14 cellular contexts compared by ENCODE assay signal in genomic region chr6:37622639-37623038, GRCh38.
DNase-seq lines count a peak whose midpoint lies in the region; ATAC-seq and TF ChIP-seq lines count a peak whose summit lies in the region.
"Had no signal": no experiment of that assay in that cellular context is flagged by ENCODE, and none has a peak within 500 bp of the region (broad histone marks: within the 10 kb centered on the region; RNA-seq: fewer than 3 reads in every experiment).

No MANE protein-coding gene starts in this region.

- no peaks in the 10 kb centered on the region for H3K9me3 ChIP-seq in BE2C
- H3K9me3 ChIP-seq: breast epithelium, pancreas had no signal

- H3K36me3 ChIP-seq in mesendoderm (ENCODE audit: control insufficient read depth, insufficient read depth, low read length) (no peaks in the 10 kb centered on the region), BE2C (no peaks in the 10 kb centered on the region)
- H3K36me3 ChIP-seq: breast epithelium, pancreas had no signal

- WGBS in mesendoderm (ENCODE audit: extremely low coverage, insufficient coverage, low lambda C conversion rate): no CpG with 5 or more reads among the region's 3 CpGs

- no peaks in the 10 kb centered on the region for H3K9me3 Mint-ChIP-seq in activated B cell treated with CpG ODN at 0.5 μM for 24 hours
- no peaks in the 10 kb centered on the region for H3K9me3 Mint-ChIP-seq in stimulated activated naive B cell treated with anti-CD40 and anti-IgM and Interleukin-4, amounts not matched to agents 10 μg/mL and 1 μg/mL and 100 μg/mL, for 72 hours
- H3K9me3 Mint-ChIP-seq: stimulated activated naive CD8-positive, alpha-beta T cell treated with anti-CD3 and anti-CD28 coated beads, Interleukin-15, Interleukin-2, amounts not matched to agents 100 ng/mL and 50 ng/mL, for 24 hours had no signal

- no peaks in the 10 kb centered on the region for H3K79me2 ChIP-seq in mesendoderm (ENCODE audit: control insufficient read depth, insufficient read depth, low read length)

- no peak overlapping the region for H4K8ac ChIP-seq in mesendoderm (ENCODE audit: low read depth, low read length)

- H3K4me3 Mint-ChIP-seq in activated B cell treated with CpG ODN at 0.5 μM for 24 hours: peak overlapping the region; percentile 50
- peak overlapping the region; percentile 1 to 11 for H3K4me3 Mint-ChIP-seq in stimulated activated naive B cell treated with anti-CD40 and anti-IgM and Interleukin-4, amounts not matched to agents 10 μg/mL and 1 μg/mL and 100 μg/mL, for 72 hours
- H3K4me3 Mint-ChIP-seq: stimulated activated naive CD8-positive, alpha-beta T cell treated with anti-CD3 and anti-CD28 coated beads, Interleukin-15, Interleukin-2, amounts not matched to agents 100 ng/mL and 50 ng/mL, for 24 hours had no signal

- H3K4me1 Mint-ChIP-seq in activated B cell treated with CpG ODN at 0.5 μM for 24 hours: peaks cover 73% of the 10 kb centered on the region
- H3K4me1 Mint-ChIP-seq in stimulated activated naive B cell treated with anti-CD40 and anti-IgM and Interleukin-4, amounts not matched to agents 10 μg/mL and 1 μg/mL and 100 μg/mL, for 72 hours: peaks cover 56 to 75% of the 10 kb centered on the region in 2 donors

- H3K27ac ChIP-seq in mesendoderm (ENCODE audit: low read depth, low read length): no peak overlapping the region
- H3K27ac ChIP-seq: breast epithelium, pancreas had no signal

- TF ChIP-seq CTCF in activated B cell treated with CpG ODN at 0.5 μM for 24 hours (IDR thresholded peaks at IDR 0.05) (no peak), epithelial cell of esophagus (IDR thresholded peaks at IDR 0.05; ENCODE audit: insufficient read depth, low read depth, low read length, missing control alignments) (no peak), foreskin fibroblast (IDR thresholded peaks at IDR 0.05; ENCODE audit: low read depth, low read length) (no peak), BE2C (IDR thresholded peaks at IDR 0.05; ENCODE audit: low read depth, low read length) (no peak)

- H3K4me2 ChIP-seq in mesendoderm (ENCODE audit: low read length): no peak overlapping the region

- H3K4me3 ChIP-seq in epithelial cell of esophagus (ENCODE audit: low read length) (no peak overlapping the region), foreskin fibroblast (ENCODE audit: low read depth in 1 of 2, low read length in 2 of 2) (no peak overlapping the region), mesendoderm (ENCODE audit: low read length) (no peak overlapping the region), BE2C (ENCODE audit: low read depth, low read length) (no peak overlapping the region)
- H3K4me3 ChIP-seq: breast epithelium, pancreas had no signal

- H3K79me1 ChIP-seq in mesendoderm (ENCODE audit: low read length): no peaks in the 10 kb centered on the region

- no peak overlapping the region for H3K4ac ChIP-seq in mesendoderm (ENCODE audit: low read depth, low read length)

- no peak overlapping the region for H2BK15ac ChIP-seq in mesendoderm (replicated peaks; ENCODE audit: low read depth)

- H3K18ac ChIP-seq in mesendoderm (ENCODE audit: low read length): no peak overlapping the region

- peak; percentile 62 for ATAC-seq in activated B cell treated with CpG ODN at 0.5 μM for 24 hours (ENCODE audit: low read depth)
- peak; percentile 70 to 77 for ATAC-seq in stimulated activated naive B cell treated with anti-CD40 and anti-IgM and Interleukin-4, amounts not matched to agents 10 μg/mL and 1 μg/mL and 100 μg/mL, for 72 hours (replicated peaks)
- ATAC-seq: pancreas had no signal

- CTCF ChIA-PET in activated B cell treated with CpG ODN at 0.5 μM for 24 hours (lab: Charles Lee): interaction anchor here (1.0 kb wide), 1 partner anchor 84 kb away, joined by 4 read pairs; no protein-coding TSS in a partner anchor

- H2BK120ac ChIP-seq in mesendoderm (ENCODE audit: low read depth, low read length): no peak overlapping the region

- intact Hi-C loops in activated B cell treated with CpG ODN at 0.5 μM for 24 hours (cut with micrococcal nuclease): loop anchor here (1.0 kb wide), 1 partner anchor 9 kb away; no protein-coding TSS in a partner anchor

- H2BK5ac ChIP-seq in mesendoderm (ENCODE audit: low read length): no peak overlapping the region

- H3K9ac ChIP-seq in mesendoderm (ENCODE audit: low read length): no peak overlapping the region

- H3K27me3 Mint-ChIP-seq in activated B cell treated with CpG ODN at 0.5 μM for 24 hours: peaks cover 4% of the 10 kb centered on the region
- peaks cover 6 to 7% of the 10 kb centered on the region in 2 donors for H3K27me3 Mint-ChIP-seq in stimulated activated naive B cell treated with anti-CD40 and anti-IgM and Interleukin-4, amounts not matched to agents 10 μg/mL and 1 μg/mL and 100 μg/mL, for 72 hours

- H3K27ac Mint-ChIP-seq in activated B cell treated with CpG ODN at 0.5 μM for 24 hours: peak overlapping the region; percentile 57
- peak overlapping the region; percentile 11 for H3K27ac Mint-ChIP-seq in stimulated activated naive B cell treated with anti-CD40 and anti-IgM and Interleukin-4, amounts not matched to agents 10 μg/mL and 1 μg/mL and 100 μg/mL, for 72 hours
- H3K27ac Mint-ChIP-seq: stimulated activated naive CD8-positive, alpha-beta T cell treated with anti-CD3 and anti-CD28 coated beads, Interleukin-15, Interleukin-2, amounts not matched to agents 100 ng/mL and 50 ng/mL, for 24 hours had no signal

- H3K27me3 ChIP-seq in mesendoderm (ENCODE audit: insufficient read depth, low read length, poor library complexity) (no peaks in the 10 kb centered on the region), BE2C (no peaks in the 10 kb centered on the region; the same call in 1 of the 2 replicates)
- H3K27me3 ChIP-seq: pancreas had no signal

- H2AK5ac ChIP-seq in mesendoderm (ENCODE audit: low read length): no peak overlapping the region

- no peak overlapping the region for H3K23ac ChIP-seq in mesendoderm (ENCODE audit: low read length)

- no peaks in the 10 kb centered on the region for H3K36me3 Mint-ChIP-seq in activated B cell treated with CpG ODN at 0.5 μM for 24 hours (ENCODE audit: low read depth)
- H3K36me3 Mint-ChIP-seq in stimulated activated naive B cell treated with anti-CD40 and anti-IgM and Interleukin-4, amounts not matched to agents 10 μg/mL and 1 μg/mL and 100 μg/mL, for 72 hours: no peaks in the 10 kb centered on the region

- no peak overlapping the region for H3K56ac ChIP-seq in mesendoderm (ENCODE audit: low read length)

- POLR2A ChIA-PET in activated B cell treated with CpG ODN at 0.5 μM for 24 hours (lab: Charles Lee): interaction anchor here (0.6 kb wide), 1 partner anchor 291 kb away, joined by 8 read pairs; no protein-coding TSS in a partner anchor

- peak; percentile 41 for DNase-seq in stimulated activated CD4-positive, alpha-beta T cell treated with anti-CD3 and anti-CD28 coated beads, Interleukin-15, amount 100 ng/mL, for 24 hours
- no peak for DNase-seq in stimulated activated CD4-positive, alpha-beta T cell treated with anti-CD3 and anti-CD28 coated beads, Interleukin-4, amount 100 ng/mL, for 4 hours
- DNase-seq in activated B cell treated with CpG ODN at 0.5 μM for 24 hours (no peak), epithelial cell of esophagus (ENCODE audit: low read depth) (peak; percentile 59), foreskin fibroblast (no peak), mesendoderm (no peak), BE2C (no peak)
- DNase-seq in stimulated activated naive B cell treated with anti-CD40 and anti-IgM and Interleukin-4, amounts not matched to agents 10 μg/mL and 1 μg/mL and 100 μg/mL, for 72 hours: peak; percentile 24
- DNase-seq: Kasumi-1, mesenchymal stem cell, NCI-H2171 treated with DMSO at 0.1 percent for 48 hours, pancreas had no signal

- H4K5ac ChIP-seq in mesendoderm (ENCODE audit: low read length): no peak overlapping the region

- H3K4me1 ChIP-seq in mesendoderm (ENCODE audit: control insufficient read depth, low read depth, low read length) (no peaks in the 10 kb centered on the region), BE2C (peaks cover 11% of the 10 kb centered on the region)
- H3K4me1 ChIP-seq: breast epithelium had no signal

Comparison
In these comparisons a context has a peak if more than half of its experiments do, and no peak if none do; other contexts are left out.
1. DNase-seq: peak in stimulated activated CD4-positive, alpha-beta T cell treated with anti-CD3 and anti-CD28 coated beads, Interleukin-15, amount 100 ng/mL, for 24 hours (single experiment), epithelial cell of esophagus (single experiment) and stimulated activated naive B cell treated with anti-CD40 and anti-IgM and Interleukin-4, amounts not matched to agents 10 μg/mL and 1 μg/mL and 100 μg/mL, for 72 hours (single experiment); none in stimulated activated CD4-positive, alpha-beta T cell treated with anti-CD3 and anti-CD28 coated beads, Interleukin-4, amount 100 ng/mL, for 4 hours (0 of 2), activated B cell treated with CpG ODN at 0.5 μM for 24 hours (single experiment), foreskin fibroblast (0 of 2), mesendoderm (single experiment) and BE2C (single experiment).